ENCODE assay signal across 9 cellular contexts in genomic region chrX:108735680-108736508, GRCh38.
DNase-seq lines count a peak whose midpoint lies in the region; ATAC-seq and TF ChIP-seq lines count a peak whose summit lies in the region.
"Had no signal": no experiment of that assay in that cellular context is flagged by ENCODE, and none has a peak within 500 bp of the region (broad histone marks: within the 10 kb centered on the region; RNA-seq: fewer than 3 reads in every experiment).

No MANE protein-coding gene starts in this region.

- no peaks in the 10 kb centered on the region for H3K9me3 Mint-ChIP-seq in stimulated activated memory B cell treated with anti-CD40 and anti-IgM and Interleukin-4, amounts not matched to agents 10 μg/mL and 1 μg/mL and 100 μg/mL, for 72 hours

- H3K36me3 ChIP-seq in RWPE2 (ENCODE audit: low read depth) = no peaks in the 10 kb centered on the region

- peaks cover 94% of the 10 kb centered on the region for H3K27me3 ChIP-seq in RWPE2 (ENCODE audit: insufficient read depth, poor library complexity, severe bottlenecking)

- peak; percentile 59 for DNase-seq in DMS79 treated with DMSO at 0.1 percent for 48 hours (lab: John Stamatoyannopoulos, UW)
- no peak for DNase-seq in DMS79 (lab: John Stamatoyannopoulos, UW)
- no peak for DNase-seq in RWPE2 (ENCODE audit: low spot score)
- DNase-seq in GM19238 (ENCODE audit: insufficient read length, low spot score) = no peak
- no peak for DNase-seq in HCEC 1CT
- DNase-seq in NCI-H2029 treated with DMSO at 0.1 percent for 48 hours (lab: John Stamatoyannopoulos, UW) = no peak

- TF ChIP-seq CTCF in RWPE2 (IDR thresholded peaks at IDR 0.05; ENCODE audit: poor library complexity, severe bottlenecking) = no peak

- no peaks in the 10 kb centered on the region for H3K36me3 Mint-ChIP-seq in stimulated activated memory B cell treated with anti-CD40 and anti-IgM and Interleukin-4, amounts not matched to agents 10 μg/mL and 1 μg/mL and 100 μg/mL, for 72 hours

- no peaks in the 10 kb centered on the region for H3K4me1 Mint-ChIP-seq in stimulated activated memory B cell treated with anti-CD40 and anti-IgM and Interleukin-4, amounts not matched to agents 10 μg/mL and 1 μg/mL and 100 μg/mL, for 72 hours

- peak overlapping the region; percentile 18 for H3K4me3 Mint-ChIP-seq in stimulated activated memory B cell treated with anti-CD40 and anti-IgM and Interleukin-4, amounts not matched to agents 10 μg/mL and 1 μg/mL and 100 μg/mL, for 72 hours

- ATAC-seq in RWPE2 (ENCODE audit: low read depth) = peak; percentile 49
- no peak for ATAC-seq in stimulated activated memory B cell treated with anti-CD40 and anti-IgM and Interleukin-4, amounts not matched to agents 10 μg/mL and 1 μg/mL and 100 μg/mL, for 72 hours
- ATAC-seq: activated CD4-positive, CD25-positive, alpha-beta regulatory T cell treated with anti-CD3 and anti-CD28 coated beads, Interleukin-2, amount 50 U/mL, for 24 hours had no signal

- H3K27me3 Mint-ChIP-seq in stimulated activated memory B cell treated with anti-CD40 and anti-IgM and Interleukin-4, amounts not matched to agents 10 μg/mL and 1 μg/mL and 100 μg/mL, for 72 hours = peaks cover 10% of the 10 kb centered on the region

- no peak overlapping the region for H3K27ac Mint-ChIP-seq in stimulated activated memory B cell treated with anti-CD40 and anti-IgM and Interleukin-4, amounts not matched to agents 10 μg/mL and 1 μg/mL and 100 μg/mL, for 72 hours

- no peak overlapping the region for H3K27ac ChIP-seq in RWPE2 (ENCODE audit: poor library complexity, severe bottlenecking)

- H3K9me3 ChIP-seq in RWPE2 (ENCODE audit: severe bottlenecking) = no peaks in the 10 kb centered on the region

- no peaks in the 10 kb centered on the region for H3K4me1 ChIP-seq in RWPE2 (ENCODE audit: insufficient read depth, poor library complexity, severe bottlenecking)

- H3K4me3 ChIP-seq in RWPE2 (ENCODE audit: severe bottlenecking) (peak overlapping the region; percentile 22), iPS-11a (ENCODE audit: low read depth, low read length) (peak overlapping the region; percentile 43)
